In the genomic region with DNA sequence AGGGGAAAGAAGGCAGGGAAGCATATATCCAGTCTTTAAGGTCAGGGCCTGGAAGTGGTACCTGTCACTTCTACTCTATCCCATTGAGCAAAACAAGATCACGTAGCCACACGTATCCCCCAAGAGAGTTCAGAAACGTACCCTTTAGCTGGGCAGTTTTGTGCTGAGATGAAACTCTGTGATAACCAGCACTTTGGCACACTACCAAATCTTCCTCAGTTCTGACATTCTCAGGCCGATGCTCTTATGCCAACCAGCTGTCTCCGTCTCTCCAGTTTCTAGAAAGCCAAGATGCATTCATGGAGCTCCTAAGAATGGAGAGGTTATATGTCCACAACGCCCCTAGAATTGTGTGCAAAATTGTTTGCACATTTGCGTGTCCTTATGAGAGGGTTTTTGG, we compare ENCODE assay signal across 34 cellular contexts.
"Had no signal": no experiment of that assay in that cellular context is flagged by ENCODE, and none has a peak within 500 bp of the region (broad histone marks: within the 10 kb centered on the region; RNA-seq: fewer than 3 reads in every experiment).

No MANE protein-coding gene starts in this region.

- H3K27ac Mint-ChIP-seq: activated CD4-positive, alpha-beta memory T cell treated with anti-CD3 and anti-CD28 coated beads, Interleukin-2, amount 10 ng/mL, durations not matched to agents 7 days and 5 days; activated CD8-positive, alpha-beta memory T cell treated with anti-CD3 and anti-CD28 coated beads, Interleukin-2, amount 10 ng/mL, durations not matched to agents 7 days and 5 days; activated naive CD8-positive, alpha-beta T cell treated with anti-CD3 and anti-CD28 coated beads for 36 hours had no signal

- H3K4me2 ChIP-seq: PC-9 had no signal

- DNase-seq: activated CD4-positive, alpha-beta memory T cell treated with anti-CD3 and anti-CD28 coated beads, Interleukin-2, amount 10 ng/mL, durations not matched to agents 7 days and 5 days; activated CD4-positive, alpha-beta T cell treated with anti-CD3 and anti-CD28 coated beads for 1 hour; activated CD4-positive, alpha-beta T cell treated with anti-CD3 and anti-CD28 coated beads for 48 hours; activated CD4-positive, CD25-positive, alpha-beta regulatory T cell; activated CD8-positive, alpha-beta memory T cell treated with anti-CD3 and anti-CD28 coated beads for 24 hours; activated CD8-positive, alpha-beta memory T cell treated with anti-CD3 and anti-CD28 coated beads, Interleukin-2, amount 10 ng/mL, durations not matched to agents 7 days and 5 days; activated CD8-positive, alpha-beta memory T cell treated with anti-CD3 and anti-CD28 coated beads, Interleukin-2, amount 50 U/mL, for 48 hours; activated effector memory CD4-positive, alpha-beta T cell treated with anti-CD3 and anti-CD28 coated beads, Interleukin-2, amount 50 U/mL, for 16 hours; activated naive CD4-positive, alpha-beta T cell; activated naive CD4-positive, alpha-beta T cell treated with anti-CD3 and anti-CD28 coated beads, Interleukin-2, amount 50 U/mL, for 16 hours; activated naive CD8-positive, alpha-beta T cell treated with anti-CD3 and anti-CD28 coated beads for 36 hours; activated T-cell treated with anti-CD3 and anti-CD28 coated beads, Interleukin-2, amount 50 U/mL, for 48 hours; amniotic stem cell; aorta; brain microvascular endothelial cell; central memory CD4-positive, alpha-beta T cell; Karpas-422; KBM-7; NCI-H1436 treated with DMSO at 0.1 percent for 48 hours; NCI-H1694 treated with DMSO at 0.1 percent for 48 hours; NCI-H2029; NCI-H2107; NCI-H2171; NCI-H510A; NCI-H526; NCI-H748 treated with DMSO at 0.1 percent for 48 hours; NK-92 treated with Interleukin-12 subunit alpha and Interleukin-12 subunit beta, amount 100 ng/mL, for 24 hours; PC-9; Right ventricle myocardium superior; SW 1271; T-helper 1 cell; T-helper 2 cell; T-helper 9 cell; WERI-Rb-1 had no signal

- H3K27me3 Mint-ChIP-seq: activated CD4-positive, alpha-beta memory T cell treated with anti-CD3 and anti-CD28 coated beads, Interleukin-2, amount 10 ng/mL, durations not matched to agents 7 days and 5 days; activated CD8-positive, alpha-beta memory T cell treated with anti-CD3 and anti-CD28 coated beads, Interleukin-2, amount 10 ng/mL, durations not matched to agents 7 days and 5 days; activated naive CD8-positive, alpha-beta T cell treated with anti-CD3 and anti-CD28 coated beads for 36 hours had no signal

- H3K9me3 Mint-ChIP-seq: activated CD4-positive, alpha-beta memory T cell treated with anti-CD3 and anti-CD28 coated beads, Interleukin-2, amount 10 ng/mL, durations not matched to agents 7 days and 5 days; activated naive CD8-positive, alpha-beta T cell treated with anti-CD3 and anti-CD28 coated beads for 36 hours had no signal

- H3K4me3 Mint-ChIP-seq: activated CD4-positive, alpha-beta memory T cell treated with anti-CD3 and anti-CD28 coated beads, Interleukin-2, amount 10 ng/mL, durations not matched to agents 7 days and 5 days; activated CD8-positive, alpha-beta memory T cell treated with anti-CD3 and anti-CD28 coated beads, Interleukin-2, amount 10 ng/mL, durations not matched to agents 7 days and 5 days; activated naive CD8-positive, alpha-beta T cell treated with anti-CD3 and anti-CD28 coated beads for 36 hours had no signal

- H3K4me1 Mint-ChIP-seq: activated CD4-positive, alpha-beta memory T cell treated with anti-CD3 and anti-CD28 coated beads, Interleukin-2, amount 10 ng/mL, durations not matched to agents 7 days and 5 days; activated CD8-positive, alpha-beta memory T cell treated with anti-CD3 and anti-CD28 coated beads, Interleukin-2, amount 10 ng/mL, durations not matched to agents 7 days and 5 days; activated naive CD8-positive, alpha-beta T cell treated with anti-CD3 and anti-CD28 coated beads for 36 hours had no signal

- H3K27me3 ChIP-seq: brain microvascular endothelial cell had no signal

- H3K36me3 Mint-ChIP-seq: activated CD8-positive, alpha-beta memory T cell treated with anti-CD3 and anti-CD28 coated beads, Interleukin-2, amount 10 ng/mL, durations not matched to agents 7 days and 5 days; activated naive CD8-positive, alpha-beta T cell treated with anti-CD3 and anti-CD28 coated beads for 36 hours had no signal

- H3K36me3 ChIP-seq: brain microvascular endothelial cell, WERI-Rb-1 had no signal

- H3K27ac ChIP-seq: brain microvascular endothelial cell, PC-9, WERI-Rb-1 had no signal

- H3K4me3 ChIP-seq: PC-9 had no signal

- H2AFZ ChIP-seq: PC-9 had no signal
